Comparison of ENCODE assay signal across 23 cellular contexts in the genomic region with DNA sequence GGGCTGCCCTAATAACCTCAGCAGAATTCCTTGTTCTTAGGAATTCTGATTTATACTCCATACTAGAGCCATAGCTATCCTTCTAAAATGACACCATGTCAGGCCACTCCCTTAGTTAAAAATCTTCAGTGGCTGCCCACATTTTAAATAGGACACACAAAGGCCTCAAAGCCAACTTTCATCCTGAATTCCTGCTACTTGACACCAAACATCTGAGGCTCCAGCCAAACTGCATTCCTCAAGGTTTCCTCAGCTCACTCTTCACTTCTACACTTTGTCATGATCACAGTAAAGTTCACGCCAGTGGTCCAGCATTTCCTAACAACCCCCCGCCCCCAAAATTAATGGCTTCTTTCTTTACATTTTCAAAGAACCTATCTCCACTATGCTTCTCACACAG.
DNase-seq lines count a peak whose midpoint lies in the region; ATAC-seq and TF ChIP-seq lines count a peak whose summit lies in the region.
"Had no signal": no experiment of that assay in that cellular context is flagged by ENCODE, and none has a peak within 500 bp of the region (broad histone marks: within the 10 kb centered on the region; RNA-seq: fewer than 3 reads in every experiment).

No MANE protein-coding gene starts in this region.

- DNase-seq in AG08396 (ENCODE audit: low spot score) (peak; percentile 26), HFFc6 (peak; percentile 29), cardiac fibroblast (ENCODE audit: low read depth in 2 of 2) (peak; percentile 22 to 53), iris pigment epithelial cell (ENCODE audit: low read depth) (peak; percentile 51), DMS114 treated with DMSO at 0.1 percent for 48 hours (lab: John Stamatoyannopoulos, UW; ENCODE audit: unreplicated experiment) (no peak), psoas muscle (no peak), UCSD-AML1 (lab: John Stamatoyannopoulos, UW; ENCODE audit: unreplicated experiment) (no peak)
- no peak for DNase-seq in activated CD8-positive, alpha-beta T cell treated with anti-CD3 and anti-CD28 coated beads for 36 hours
- DNase-seq: activated CD4-positive, alpha-beta T cell treated with anti-CD3 and anti-CD28 coated beads for 36 hours; CD4-positive, alpha-beta T cell; DMS53; kidney; natural killer cell; NCI-H1105; NCI-H2081 treated with DMSO at 0.1 percent for 48 hours; NCI-H510A treated with DMSO at 0.1 percent for 48 hours; posterior cingulate gyrus; stimulated activated CD4-positive, alpha-beta T cell treated with anti-CD3 and anti-CD28 coated beads, Interleukin-4, amount 100 ng/mL, for 1 hour had no signal

- 0 out of 2 replicates have a peak, but pooled peaks cover 6% of the 10 kb centered on the region for H3K36me3 Mint-ChIP-seq in HFFc6 (ENCODE audit: low read depth)
- H3K36me3 Mint-ChIP-seq in activated CD8-positive, alpha-beta T cell treated with anti-CD3 and anti-CD28 coated beads for 36 hours (ENCODE audit: low read depth) = peaks cover 1% of the 10 kb centered on the region
- H3K36me3 Mint-ChIP-seq: memory B cell, natural killer cell had no signal

- no peaks in the 10 kb centered on the region for H3K9me3 ChIP-seq in psoas muscle
- H3K9me3 ChIP-seq: A549, esophagus muscularis mucosa had no signal

- CTCF ChIA-PET in activated CD8-positive, alpha-beta T cell treated with anti-CD3 and anti-CD28 coated beads for 36 hours (lab: Charles Lee) = interaction anchor here (1.0 to 7.8 kb wide), 2 partner anchors 16 to 601 kb away, joined by 3 to 118 read pairs; no protein-coding TSS in a partner anchor

- no peaks in the 10 kb centered on the region for H3K27me3 Mint-ChIP-seq in HFFc6 (ENCODE audit: insufficient read depth)
- H3K27me3 Mint-ChIP-seq in activated CD8-positive, alpha-beta T cell treated with anti-CD3 and anti-CD28 coated beads for 36 hours = no peaks in the 10 kb centered on the region
- H3K27me3 Mint-ChIP-seq: activated CD4-positive, alpha-beta T cell treated with anti-CD3 and anti-CD28 coated beads for 36 hours; CD4-positive, alpha-beta T cell; central memory CD8-positive, alpha-beta T cell; memory B cell had no signal

- POLR2A ChIA-PET in activated CD8-positive, alpha-beta T cell treated with anti-CD3 and anti-CD28 coated beads for 36 hours (lab: Charles Lee) = interaction anchor here (0.6 kb wide), 1 partner anchor 43 kb away, joined by 3 read pairs; no protein-coding TSS in a partner anchor

- peaks cover 4% of the 10 kb centered on the region for H3K4me1 Mint-ChIP-seq in HFFc6 (ENCODE audit: low read depth)
- H3K4me1 Mint-ChIP-seq in activated CD8-positive, alpha-beta T cell treated with anti-CD3 and anti-CD28 coated beads for 36 hours (ENCODE audit: low read depth) = peaks cover 4% of the 10 kb centered on the region
- H3K4me1 Mint-ChIP-seq: activated CD4-positive, alpha-beta T cell treated with anti-CD3 and anti-CD28 coated beads for 36 hours; central memory CD8-positive, alpha-beta T cell; memory B cell; natural killer cell had no signal

- intact Hi-C loops in activated CD8-positive, alpha-beta T cell treated with anti-CD3 and anti-CD28 coated beads for 36 hours (cut with micrococcal nuclease) = no loop called here
- intact Hi-C loops in psoas muscle (cut with DNase I) = loop anchor here in 1 of 2 donors (5.0 kb wide), 1 partner anchor 604 kb away; no protein-coding TSS in a partner anchor

- no peak for ATAC-seq in activated CD8-positive, alpha-beta T cell treated with anti-CD3 and anti-CD28 coated beads for 36 hours
- ATAC-seq in psoas muscle = no peak
- ATAC-seq: A549; activated CD4-positive, alpha-beta T cell treated with anti-CD3 and anti-CD28 coated beads for 36 hours; natural killer cell had no signal

- no peaks in the 10 kb centered on the region for H3K27me3 ChIP-seq in psoas muscle (ENCODE audit: insufficient read depth in 3 of 3, low read length in 2 of 3)
- H3K27me3 ChIP-seq: esophagus muscularis mucosa had no signal

- no peak overlapping the region for H3K27ac Mint-ChIP-seq in HFFc6
- no peak overlapping the region for H3K27ac Mint-ChIP-seq in activated CD8-positive, alpha-beta T cell treated with anti-CD3 and anti-CD28 coated beads for 36 hours
- H3K27ac Mint-ChIP-seq: activated CD4-positive, alpha-beta T cell treated with anti-CD3 and anti-CD28 coated beads for 36 hours; activated T-helper 2 cell treated with anti-CD3 and anti-CD28 coated beads, Interferon-gamma antibody, Interleukin-2, Interleukin-4, amounts not matched to agents 10 μg/mL and 5 μg/mL and 100 μg/mL, durations not matched to agents 14 hours and 24 hours and 36 hours; CD4-positive, alpha-beta T cell; memory B cell; natural killer cell had no signal

- peaks cover 8% of the 10 kb centered on the region for H3K4me1 ChIP-seq in psoas muscle
- H3K4me1 ChIP-seq: A549 had no signal

- WGBS in psoas muscle, 3 donors = 60 to 90% (median 85%) methylated on average over 2 of the region's 2 CpGs

- peaks cover 0 to 30% of the 10 kb centered on the region in 2 donors for H3K36me3 ChIP-seq in psoas muscle (ENCODE audit: insufficient read depth in 1 of 2, low read depth in 1 of 2)

- no peaks in the 10 kb centered on the region for H3K9me3 Mint-ChIP-seq in HFFc6
- no peaks in the 10 kb centered on the region for H3K9me3 Mint-ChIP-seq in activated CD8-positive, alpha-beta T cell treated with anti-CD3 and anti-CD28 coated beads for 36 hours
- H3K9me3 Mint-ChIP-seq: activated T-helper 2 cell treated with anti-CD3 and anti-CD28 coated beads, Interferon-gamma antibody, Interleukin-2, Interleukin-4, amounts not matched to agents 10 μg/mL and 5 μg/mL and 100 μg/mL, durations not matched to agents 14 hours and 24 hours and 36 hours; CD4-positive, alpha-beta T cell; central memory CD8-positive, alpha-beta T cell; memory B cell; natural killer cell had no signal

- TF ChIP-seq CTCF in HFFc6 (IDR thresholded peaks at IDR 0.05) (no peak), cardiac fibroblast (IDR thresholded peaks at IDR 0.05; ENCODE audit: low read depth, low read length) (no peak), psoas muscle (IDR thresholded peaks at IDR 0.05) (no peak)
- no peak for TF ChIP-seq CTCF in activated CD8-positive, alpha-beta T cell treated with anti-CD3 and anti-CD28 coated beads for 36 hours (IDR thresholded peaks at IDR 0.05)

- no peak overlapping the region for H3K27ac ChIP-seq in psoas muscle
- H3K27ac ChIP-seq: A549, esophagus muscularis mucosa had no signal

- H3K4me3 Mint-ChIP-seq in HFFc6 = no peak overlapping the region
- H3K4me3 Mint-ChIP-seq in activated CD8-positive, alpha-beta T cell treated with anti-CD3 and anti-CD28 coated beads for 36 hours = no peak overlapping the region
- H3K4me3 Mint-ChIP-seq: activated CD4-positive, alpha-beta T cell treated with anti-CD3 and anti-CD28 coated beads for 36 hours; CD4-positive, alpha-beta T cell; central memory CD8-positive, alpha-beta T cell; memory B cell; natural killer cell had no signal

- H3K4me3 ChIP-seq in cardiac fibroblast (replicated peaks in 1 of 2; ENCODE audit: low read depth in 2 of 2, low read length in 2 of 2) (no peak overlapping the region), psoas muscle (no peak overlapping the region)
- H3K4me3 ChIP-seq: A549, esophagus muscularis mucosa had no signal

Comparison
In these comparisons a context has a peak if more than half of its experiments do, and no peak if none do; other contexts are left out.
1. DNase-seq: peak in AG08396 (single experiment), HFFc6 (single experiment), cardiac fibroblast (2 of 2) and iris pigment epithelial cell (single experiment); none in activated CD8-positive, alpha-beta T cell treated with anti-CD3 and anti-CD28 coated beads for 36 hours (single experiment), DMS114 treated with DMSO at 0.1 percent for 48 hours (single experiment), psoas muscle (0 of 2) and UCSD-AML1 (single experiment).